ENCODE assay signal across 20 cellular contexts in genomic region chr3:167749209-167749608, GRCh38. TPM values are rescaled to one million over a fixed set of nuclear protein-coding genes. Genes with fewer than 3 reads are reported as not detected.
DNase-seq lines count a peak whose midpoint lies in the region; ATAC-seq and TF ChIP-seq lines count a peak whose summit lies in the region.
"Had no signal": no experiment of that assay in that cellular context is flagged by ENCODE, and none has a peak within 500 bp of the region (broad histone marks: within the 10 kb centered on the region; RNA-seq: fewer than 3 reads in every experiment).

No MANE protein-coding gene starts in this region.

- ATAC-seq in activated B cell treated with CpG ODN at 0.5 μM for 24 hours (ENCODE audit: low read depth) (no peak), aorta (ENCODE audit: low FRiP score) (no peak)
- ATAC-seq in stimulated activated memory B cell treated with anti-CD40 and anti-IgM and Interleukin-4, amounts not matched to agents 10 μg/mL and 1 μg/mL and 100 μg/mL, for 72 hours: no peak

- no peaks in the 10 kb centered on the region for H3K36me3 ChIP-seq in aorta (ENCODE audit: control insufficient read depth in 1 of 2, insufficient read depth in 2 of 2, low read length in 1 of 2)

- TF ChIP-seq CTCF in CD14-positive monocyte (IDR thresholded peaks at IDR 0.05): no peak
- no peak for TF ChIP-seq CTCF in activated B cell treated with CpG ODN at 0.5 μM for 24 hours (IDR thresholded peaks at IDR 0.05)

- H3K4me3 ChIP-seq in aorta (ENCODE audit: low read length in 2 of 2): no peak overlapping the region
- H3K4me3 ChIP-seq: GM12878 had no signal

- no peaks in the 10 kb centered on the region for H3K4me1 ChIP-seq in aorta (ENCODE audit: control insufficient read depth in 1 of 2, insufficient read depth in 2 of 2, low read length in 2 of 2)

- H3K27ac Mint-ChIP-seq in CD14-positive monocyte: peak overlapping the region in 4 of 7 donors; percentile 3 to 68 (median 8)
- H3K27ac Mint-ChIP-seq in activated B cell treated with CpG ODN at 0.5 μM for 24 hours: peak overlapping the region; percentile 0
- peak overlapping the region; percentile 55 for H3K27ac Mint-ChIP-seq in stimulated activated memory B cell treated with anti-CD40 and anti-IgM and Interleukin-4, amounts not matched to agents 10 μg/mL and 1 μg/mL and 100 μg/mL, for 72 hours
- H3K27ac Mint-ChIP-seq: CD4-positive, alpha-beta T cell had no signal

- H3K4me3 Mint-ChIP-seq in CD14-positive monocyte (no peak overlapping the region), activated B cell treated with CpG ODN at 0.5 μM for 24 hours (no peak overlapping the region)
- no peak overlapping the region for H3K4me3 Mint-ChIP-seq in stimulated activated memory B cell treated with anti-CD40 and anti-IgM and Interleukin-4, amounts not matched to agents 10 μg/mL and 1 μg/mL and 100 μg/mL, for 72 hours
- H3K4me3 Mint-ChIP-seq: CD4-positive, alpha-beta T cell had no signal

- no peak overlapping the region for H3K27ac ChIP-seq in aorta (ENCODE audit: low read depth in 1 of 2, low read length in 2 of 2)

- no peaks in the 10 kb centered on the region for H3K27me3 ChIP-seq in aorta (ENCODE audit: control insufficient read depth in 1 of 2, insufficient read depth in 2 of 2, low read length in 1 of 2)

- H3K36me3 Mint-ChIP-seq in CD14-positive monocyte: no peaks in the 10 kb centered on the region
- no peaks in the 10 kb centered on the region for H3K36me3 Mint-ChIP-seq in activated B cell treated with CpG ODN at 0.5 μM for 24 hours (ENCODE audit: low read depth)
- H3K36me3 Mint-ChIP-seq in stimulated activated memory B cell treated with anti-CD40 and anti-IgM and Interleukin-4, amounts not matched to agents 10 μg/mL and 1 μg/mL and 100 μg/mL, for 72 hours: peaks cover 9% of the 10 kb centered on the region

- peaks cover 0 to 2% (median 0%) of the 10 kb centered on the region in 3 donors for H3K27me3 Mint-ChIP-seq in CD14-positive monocyte (ENCODE audit: low read depth in 3 of 3)
- H3K27me3 Mint-ChIP-seq in activated B cell treated with CpG ODN at 0.5 μM for 24 hours: no peaks in the 10 kb centered on the region
- H3K27me3 Mint-ChIP-seq in stimulated activated memory B cell treated with anti-CD40 and anti-IgM and Interleukin-4, amounts not matched to agents 10 μg/mL and 1 μg/mL and 100 μg/mL, for 72 hours: no peaks in the 10 kb centered on the region
- H3K27me3 Mint-ChIP-seq: CD4-positive, alpha-beta T cell had no signal

- DNase-seq in CD14-positive monocyte (ENCODE audit: low spot score) (no peak), NCI-H1417 treated with DMSO at 0.1 percent for 48 hours (lab: John Stamatoyannopoulos, UW) (peak; percentile 34), activated B cell treated with CpG ODN at 0.5 μM for 24 hours (no peak), NCI-H2107 (lab: John Stamatoyannopoulos, UW) (no peak), iPS-NIHi7 (ENCODE audit: extremely low spot score) (no peak), aorta (no peak)
- DNase-seq: CD4-positive, alpha-beta T cell; COR-L47; DMS79 treated with DMSO at 0.1 percent for 48 hours; GOT3; HCEC 1CT; MV-4-11; NCI-H1436; NCI-H187 treated with DMSO at 0.1 percent for 48 hours; NCI-H226; NCI-H510A treated with DMSO at 0.1 percent for 48 hours; NCI-H774; Right ventricle myocardium superior had no signal

- intact Hi-C loops in CD14-positive monocyte (cut with micrococcal nuclease): loop anchor here in 1 of 2 donors (10.0 kb wide), 1 partner anchor 116 kb away; no protein-coding TSS in a partner anchor
- intact Hi-C loops in activated B cell treated with CpG ODN at 0.5 μM for 24 hours (cut with micrococcal nuclease): no loop called here
- intact Hi-C loops in aorta (cut with DNase I): no loop called here

- CTCF ChIA-PET in activated B cell treated with CpG ODN at 0.5 μM for 24 hours (lab: Charles Lee): interaction anchor here (0.9 to 2.3 kb wide), 2 partner anchors 9 to 14 kb away, joined by 6 to 19 read pairs; partner anchors contain the start of genes PDCD10 and SERPINI1

- H3K4me1 Mint-ChIP-seq in CD14-positive monocyte (peaks cover 39% of the 10 kb centered on the region), activated B cell treated with CpG ODN at 0.5 μM for 24 hours (peaks cover 78% of the 10 kb centered on the region)
- peaks cover 67% of the 10 kb centered on the region for H3K4me1 Mint-ChIP-seq in stimulated activated memory B cell treated with anti-CD40 and anti-IgM and Interleukin-4, amounts not matched to agents 10 μg/mL and 1 μg/mL and 100 μg/mL, for 72 hours

- H3K9me3 Mint-ChIP-seq in CD14-positive monocyte (peaks cover 0 to 2% (median 0%) of the 10 kb centered on the region in 7 donors), activated B cell treated with CpG ODN at 0.5 μM for 24 hours (peaks cover 3% of the 10 kb centered on the region)
- H3K9me3 Mint-ChIP-seq in stimulated activated memory B cell treated with anti-CD40 and anti-IgM and Interleukin-4, amounts not matched to agents 10 μg/mL and 1 μg/mL and 100 μg/mL, for 72 hours: peaks cover 4% of the 10 kb centered on the region
- H3K9me3 Mint-ChIP-seq: CD4-positive, alpha-beta T cell had no signal

- no peaks in the 10 kb centered on the region for H3K9me3 ChIP-seq in aorta (ENCODE audit: control insufficient read depth, low read length)

- POLR2A ChIA-PET in activated B cell treated with CpG ODN at 0.5 μM for 24 hours (lab: Charles Lee): interaction anchor here (1.4 to 2.5 kb wide), 2 partner anchors 8 to 13 kb away, joined by 5 to 21 read pairs; partner anchors contain the start of genes PDCD10 and SERPINI1

RNA-seq across cellular contexts. Expression of gene SERPINI1, which starts 13.7 kb away (rescaled TPM):
- polyA plus RNA-seq in CD14-positive monocyte: 1 to 10 TPM in 1 of 2 donors, under 1 TPM in 1; 0.27 to 1.6 TPM
- 1.8 and 1.9 TPM in 2 replicates for total RNA-seq in activated B cell treated with CpG ODN at 0.5 μM for 24 hours
- total RNA-seq in aorta: 10 to 100 TPM; 13.5 to 13.8 TPM
- 10 to 100 TPM in 1 of 2 donors, 1 to 10 TPM in 1; 8.9 to 11.9 TPM for polyA plus RNA-seq in aorta

RNA-seq across cellular contexts. Expression of gene PDCD10, which starts 14.5 kb away (rescaled TPM):
- polyA plus RNA-seq in CD14-positive monocyte: 10 to 100 TPM; 61.5 to 61.8 TPM
- 54.0 and 54.8 TPM in 2 replicates for total RNA-seq in activated B cell treated with CpG ODN at 0.5 μM for 24 hours
- 10 to 100 TPM; 45.2 to 54.5 TPM for total RNA-seq in aorta
- 10 to 100 TPM; 45.4 to 85.0 TPM for polyA plus RNA-seq in aorta

Comparison
In these comparisons a context has a peak if more than half of its experiments do, and no peak if none do; other contexts are left out.
1. H3K27ac Mint-ChIP-seq: peak in every context shown above with its lines; median percentile 55 in stimulated activated memory B cell treated with anti-CD40 and anti-IgM and Interleukin-4, amounts not matched to agents 10 μg/mL and 1 μg/mL and 100 μg/mL, for 72 hours; 8 in CD14-positive monocyte; 0 in activated B cell treated with CpG ODN at 0.5 μM for 24 hours.